ENCODE assay signal across 19 cellular contexts in genomic region chr9:136347472-136348256, GRCh38. TPM values are rescaled to one million over a fixed set of nuclear protein-coding genes. Genes with fewer than 3 reads are reported as not detected.
DNase-seq lines count a peak whose midpoint lies in the region; ATAC-seq and TF ChIP-seq lines count a peak whose summit lies in the region.
"Had no signal": no experiment of that assay in that cellular context is flagged by ENCODE, and none has a peak within 500 bp of the region (broad histone marks: within the 10 kb centered on the region; RNA-seq: fewer than 3 reads in every experiment).

No MANE protein-coding gene starts in this region.

- H3K9me3 ChIP-seq in right atrium auricular region (no peaks in the 10 kb centered on the region), right cardiac atrium (ENCODE audit: control insufficient read depth, low read length) (no peaks in the 10 kb centered on the region)

- no peaks in the 10 kb centered on the region for H3K4me1 Mint-ChIP-seq in WTC11

- intact Hi-C loops in right cardiac atrium (cut with DNase I) = no loop called here

- H3K27ac Mint-ChIP-seq in WTC11 = peak overlapping the region; percentile 32; the same call in 1 of the 2 replicates
- H3K27ac Mint-ChIP-seq: CD8-positive, alpha-beta T cell; GM23338; HFFc6 had no signal

- H3K27me3 ChIP-seq in right atrium auricular region = no peaks in the 10 kb centered on the region
- H3K27me3 ChIP-seq in right cardiac atrium (ENCODE audit: control insufficient read depth, insufficient read depth) = no peaks in the 10 kb centered on the region

- CTCF ChIA-PET in WTC11 (lab: Charles Lee) = interaction anchor here (1.1 to 2.5 kb wide), 2 partner anchors 15 to 16 kb away, joined by 3 to 41 read pairs; partner anchors contain the start of gene DNLZ

- H3K36me3 ChIP-seq in right atrium auricular region = no peaks in the 10 kb centered on the region

- no peak overlapping the region for H3K4me3 Mint-ChIP-seq in WTC11
- H3K4me3 Mint-ChIP-seq: CD8-positive, alpha-beta T cell; GM23338; HFFc6 had no signal

- DNase-seq in right atrium auricular region (ENCODE audit: low spot score) (no peak), right cardiac atrium (no peak), WTC11 (ENCODE audit: low spot score) (no peak), fibroblast of gingiva (ENCODE audit: low read depth) (peak; percentile 29), NCI-H1105 treated with DMSO at 0.1 percent for 48 hours (lab: John Stamatoyannopoulos, UW) (no peak), T1000 (lab: John Stamatoyannopoulos, UW) (no peak)
- DNase-seq in stimulated activated CD4-positive, alpha-beta T cell treated with anti-CD3 and anti-CD28 coated beads, Interleukin-4, amount 100 ng/mL, for 24 hours = no peak
- DNase-seq: CD8-positive, alpha-beta T cell; HFFc6; KBM-7; NCI-H1092; NCI-H187; NCI-H2171 treated with DMSO at 0.1 percent for 48 hours; NCI-H510A; NCI-H82; SHP77 treated with DMSO at 0.1 percent for 48 hours had no signal

- H3K27ac ChIP-seq in right atrium auricular region (peak overlapping the region; percentile 0 to 89), right cardiac atrium (ENCODE audit: low read length) (no peak overlapping the region)

- H3K4me1 ChIP-seq in right atrium auricular region (peaks cover 0 to 60% of the 10 kb centered on the region in 2 donors), right cardiac atrium (ENCODE audit: control insufficient read depth, insufficient read depth, low read length) (peaks cover 2% of the 10 kb centered on the region)

- POLR2A ChIA-PET in WTC11 (lab: Charles Lee) = no interaction called here

- H3K36me3 Mint-ChIP-seq in WTC11 = no peaks in the 10 kb centered on the region
- H3K36me3 Mint-ChIP-seq: CD8-positive, alpha-beta T cell had no signal

- no peak overlapping the region for H3K4me3 ChIP-seq in right atrium auricular region
- H3K4me3 ChIP-seq in right cardiac atrium (ENCODE audit: low read length) = no peak overlapping the region
- H3K4me3 ChIP-seq: GM23338 had no signal

- WGBS in right cardiac atrium = 65% methylated on average over 34 of the region's 34 CpGs

- TF ChIP-seq CTCF in right atrium auricular region (IDR thresholded peaks at IDR 0.05) = no peak
- no peak for TF ChIP-seq CTCF in WTC11 (IDR thresholded peaks at IDR 0.05)

- H3K27me3 Mint-ChIP-seq in WTC11 (ENCODE audit: low read depth) = no peaks in the 10 kb centered on the region

- H3K9me3 Mint-ChIP-seq in WTC11 = no peaks in the 10 kb centered on the region
- H3K9me3 Mint-ChIP-seq: CD8-positive, alpha-beta T cell; GM23338; HFFc6 had no signal

- ATAC-seq in right cardiac atrium = no peak
- no peak for ATAC-seq in WTC11
- ATAC-seq in HG03025 (IDR thresholded peaks at IDR 0.05; ENCODE audit: low FRiP score, unreplicated experiment) = no peak
- ATAC-seq: CD8-positive, alpha-beta T cell; GM23338 had no signal

TF ChIP-seq in WTC11, 78 proteins besides CTCF, POLR2A, EP300 and RAD21:
- TF ChIP-seq MXD4 (CRISPR knock-in tag; IDR thresholded peaks at IDR 0.05; ENCODE audit: borderline replicate concordance) (no peak), ZBTB21 (CRISPR knock-in tag; IDR thresholded peaks at IDR 0.05; ENCODE audit: borderline replicate concordance) (no peak), NR3C1 (CRISPR knock-in tag; conservative IDR thresholded peaks at IDR 0.05; ENCODE audit: low read depth) (no peak)
- TF ChIP-seq, protein P1, sequence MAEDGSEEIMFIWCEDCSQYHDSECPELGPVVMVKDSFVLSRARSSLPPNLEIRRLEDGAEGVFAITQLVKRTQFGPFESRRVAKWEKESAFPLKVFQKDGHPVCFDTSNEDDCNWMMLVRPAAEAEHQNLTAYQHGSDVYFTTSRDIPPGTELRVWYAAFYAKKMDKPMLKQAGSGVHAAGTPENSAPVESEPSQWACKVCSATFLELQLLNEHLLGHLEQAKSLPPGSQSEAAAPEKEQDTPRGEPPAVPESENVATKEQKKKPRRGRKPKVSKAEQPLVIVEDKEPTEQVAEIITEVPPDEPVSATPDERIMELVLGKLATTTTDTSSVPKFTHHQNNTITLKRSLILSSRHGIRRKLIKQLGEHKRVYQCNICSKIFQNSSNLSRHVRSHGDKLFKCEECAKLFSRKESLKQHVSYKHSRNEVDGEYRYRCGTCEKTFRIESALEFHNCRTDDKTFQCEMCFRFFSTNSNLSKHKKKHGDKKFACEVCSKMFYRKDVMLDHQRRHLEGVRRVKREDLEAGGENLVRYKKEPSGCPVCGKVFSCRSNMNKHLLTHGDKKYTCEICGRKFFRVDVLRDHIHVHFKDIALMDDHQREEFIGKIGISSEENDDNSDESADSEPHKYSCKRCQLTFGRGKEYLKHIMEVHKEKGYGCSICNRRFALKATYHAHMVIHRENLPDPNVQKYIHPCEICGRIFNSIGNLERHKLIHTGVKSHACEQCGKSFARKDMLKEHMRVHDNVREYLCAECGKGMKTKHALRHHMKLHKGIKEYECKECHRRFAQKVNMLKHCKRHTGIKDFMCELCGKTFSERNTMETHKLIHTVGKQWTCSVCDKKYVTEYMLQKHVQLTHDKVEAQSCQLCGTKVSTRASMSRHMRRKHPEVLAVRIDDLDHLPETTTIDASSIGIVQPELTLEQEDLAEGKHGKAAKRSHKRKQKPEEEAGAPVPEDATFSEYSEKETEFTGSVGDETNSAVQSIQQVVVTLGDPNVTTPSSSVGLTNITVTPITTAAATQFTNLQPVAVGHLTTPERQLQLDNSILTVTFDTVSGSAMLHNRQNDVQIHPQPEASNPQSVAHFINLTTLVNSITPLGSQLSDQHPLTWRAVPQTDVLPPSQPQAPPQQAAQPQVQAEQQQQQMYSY (CRISPR knock-in tag; IDR thresholded peaks at IDR 0.05) = peak; percentile 83
- TF ChIP-seq, protein P2, sequence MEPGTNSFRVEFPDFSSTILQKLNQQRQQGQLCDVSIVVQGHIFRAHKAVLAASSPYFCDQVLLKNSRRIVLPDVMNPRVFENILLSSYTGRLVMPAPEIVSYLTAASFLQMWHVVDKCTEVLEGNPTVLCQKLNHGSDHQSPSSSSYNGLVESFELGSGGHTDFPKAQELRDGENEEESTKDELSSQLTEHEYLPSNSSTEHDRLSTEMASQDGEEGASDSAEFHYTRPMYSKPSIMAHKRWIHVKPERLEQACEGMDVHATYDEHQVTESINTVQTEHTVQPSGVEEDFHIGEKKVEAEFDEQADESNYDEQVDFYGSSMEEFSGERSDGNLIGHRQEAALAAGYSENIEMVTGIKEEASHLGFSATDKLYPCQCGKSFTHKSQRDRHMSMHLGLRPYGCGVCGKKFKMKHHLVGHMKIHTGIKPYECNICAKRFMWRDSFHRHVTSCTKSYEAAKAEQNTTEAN (CRISPR knock-in tag; IDR thresholded peaks at IDR 0.05) = no peak
TF ChIP-seq in WTC11: peak in this region for 1.

RNA-seq across cellular contexts. Expression of gene DNLZ, which starts 15.9 kb away (rescaled TPM):
- total RNA-seq in right atrium auricular region (10 to 100 TPM; 15.4 to 36.6 TPM), right cardiac atrium (10 to 100 TPM; 15.2 to 24.9 (median 22.2) TPM), WTC11 (2021) (13.5 to 17.2 TPM (median 15.0 TPM) in 3 replicates)
- 17.1 TPM for polyA plus RNA-seq in right cardiac atrium

RNA-seq across cellular contexts. Expression of gene GPSM1, which starts 20.3 kb away (rescaled TPM):
- total RNA-seq in right atrium auricular region (10 to 100 TPM; 39.4 to 44.5 TPM), right cardiac atrium (10 to 100 TPM; 46.3 to 90.6 (median 71.6) TPM), WTC11 (2021) (14.2 to 16.2 TPM (median 16.2 TPM) in 3 replicates)
- polyA plus RNA-seq in right cardiac atrium = 73.3 TPM

RNA-seq across cellular contexts. Expression of gene CARD9, which starts 25.8 kb away (rescaled TPM):
- total RNA-seq in right atrium auricular region = 1 to 10 TPM in 1 of 2 donors, under 1 TPM in 1; 0.15 to 1.1 TPM
- total RNA-seq in right cardiac atrium = 1 to 10 TPM in 2 of 4 donors, under 1 TPM in 2; 0.76 to 2.1 (median 1.0) TPM
- 0.68 TPM for polyA plus RNA-seq in right cardiac atrium
- total RNA-seq in WTC11 (2021) = 0.76 to 0.96 TPM (median 0.96 TPM) in 3 replicates

RNA-seq across cellular contexts. Expression of gene CCDC187, which starts 43.8 kb away (rescaled TPM):
- total RNA-seq in right atrium auricular region (not detected), right cardiac atrium (not detected), WTC11 (2021) (0.02 to 0.04 TPM in 2 of 3 replicates, not detected in the other)
- polyA plus RNA-seq in right cardiac atrium = not detected
- total RNA-seq: A673, HFFc6 had no signal
- polyA plus RNA-seq: GM23338 had no signal

RNA-seq across cellular contexts. Expression of gene SNAPC4, which starts 52.3 kb away (rescaled TPM):
- total RNA-seq in right atrium auricular region = 1 to 10 TPM; 2.5 to 4.4 TPM
- total RNA-seq in right cardiac atrium = 1 to 10 TPM; 3.2 to 4.4 (median 3.9) TPM
- 3.7 TPM for polyA plus RNA-seq in right cardiac atrium
- total RNA-seq in WTC11 (2021) = 18.9 to 22.8 TPM (median 20.0 TPM) in 3 replicates
